ENCODE assay signal across 1 cellular context in genomic region chr9:127182901-127183746, GRCh38.
TF ChIP-seq lines count a peak whose summit lies in the region.

No MANE protein-coding gene starts in this region.

TF ChIP-seq in K562, 482 proteins besides CTCF, POLR2A, EP300 and RAD21 (continued from another document):
- peak; percentile 39 for TF ChIP-seq PRDM10 (IDR thresholded peaks at IDR 0.05; ENCODE audit: partially characterized antibody)
- no peak for TF ChIP-seq TAF15 (IDR thresholded peaks at IDR 0.05; ENCODE audit: low read depth, low read length)
- peak; percentile 59 for TF ChIP-seq MEIS2 (IDR thresholded peaks at IDR 0.05; ENCODE audit: partially characterized antibody)
- no peak for TF ChIP-seq MNT (conservative IDR thresholded peaks at IDR 0.05)
- TF ChIP-seq PTRF (tag; IDR thresholded peaks at IDR 0.05) = no peak
